1 cellular context compared by ENCODE assay signal in genomic region chr2:191846787-191847620, GRCh38.
A peak's percentile ranks its signal among the peaks of the same experiment; 100 is the strongest.
TF ChIP-seq lines count a peak whose summit lies in the region.

TSS of gene CAVIN2 (minus strand) at chr2:191847088. CDS start at chr2:191846925, 163 bp downstream.

TF ChIP-seq in HepG2, 621 proteins besides CTCF, POLR2A, EP300 and RAD21 (continued from another document):
- TF ChIP-seq ZHX1 (CRISPR knock-in tag; IDR thresholded peaks at IDR 0.05; ENCODE audit: low read depth) (peak; percentile 5; the same call in 1 of the 2 replicates), ZMAT3 (CRISPR knock-in tag; conservative IDR thresholded peaks at IDR 0.05) (peak; percentile 25; the same call in 1 of the 2 replicates), NCOA2 (CRISPR knock-in tag; IDR thresholded peaks at IDR 0.05) (peak; percentile 65), ELF4 (CRISPR knock-in tag; IDR thresholded peaks at IDR 0.05; ENCODE audit: borderline replicate concordance) (no peak), ZNF350 (CRISPR knock-in tag; IDR thresholded peaks at IDR 0.05; ENCODE audit: borderline replicate concordance, low read depth) (peak; percentile 75), MXD3 (CRISPR knock-in tag; IDR thresholded peaks at IDR 0.05) (peak; percentile 32; the same call in 1 of the 2 replicates), MNT (IDR thresholded peaks at IDR 0.05) (no peak), ADNP (CRISPR knock-in tag; IDR thresholded peaks at IDR 0.05) (no peak), HOMEZ (CRISPR knock-in tag; IDR thresholded peaks at IDR 0.05; ENCODE audit: low read depth) (0 out of 2 replicates have a peak, but pooled peaks have one; percentile 13), ATF7-NPFF (CRISPR knock-in tag; IDR thresholded peaks at IDR 0.05; ENCODE audit: low read depth) (no peak), AKNA (CRISPR knock-in tag; IDR thresholded peaks at IDR 0.05; ENCODE audit: borderline replicate concordance) (no peak), ZNF788 (CRISPR knock-in tag; IDR thresholded peaks at IDR 0.05; ENCODE audit: borderline replicate concordance) (peak; percentile 41; the same call in 1 of the 2 replicates), SP5 (CRISPR knock-in tag; IDR thresholded peaks at IDR 0.05; ENCODE audit: borderline replicate concordance, low read depth) (peak; percentile 99), ZNF468 (CRISPR knock-in tag; IDR thresholded peaks at IDR 0.05) (0 out of 2 replicates have a peak, but pooled peaks have one; percentile 59), ZNF737 (CRISPR knock-in tag; IDR thresholded peaks at IDR 0.05; ENCODE audit: borderline replicate concordance) (no peak), HNF4A (CRISPR knock-in tag; IDR thresholded peaks at IDR 0.05) (no peak), KDM5A (IDR thresholded peaks at IDR 0.05; ENCODE audit: borderline replicate concordance, low read length) (peak; percentile 24; the same call in 1 of the 2 replicates), TOPORS (CRISPR knock-in tag; IDR thresholded peaks at IDR 0.05) (0 out of 2 replicates have a peak, but pooled peaks have one; percentile 23), HMGXB4 (CRISPR knock-in tag; IDR thresholded peaks at IDR 0.05; ENCODE audit: borderline replicate concordance in 1 of 2, low read depth in 1 of 2) (peak; percentile 37 to 57; a peak in 3 of 4 replicates), KDM5B (CRISPR knock-in tag; IDR thresholded peaks at IDR 0.05; ENCODE audit: borderline replicate concordance) (no peak), ZNF564 (CRISPR knock-in tag; IDR thresholded peaks at IDR 0.05) (0 out of 2 replicates have a peak, but pooled peaks have one; percentile 10), ZNF614 (CRISPR knock-in tag; IDR thresholded peaks at IDR 0.05; ENCODE audit: borderline replicate concordance) (peak; percentile 72)
